39 cellular contexts compared by ENCODE assay signal in genomic region chr13:34512811-34513210, GRCh38.
"Had no signal": no experiment of that assay in that cellular context is flagged by ENCODE, and none has a peak within 500 bp of the region (broad histone marks: within the 10 kb centered on the region; RNA-seq: fewer than 3 reads in every experiment).

No MANE protein-coding gene starts in this region.

- H3K9me3 Mint-ChIP-seq: activated CD4-positive, alpha-beta memory T cell treated with anti-CD3 and anti-CD28 coated beads for 36 hours had no signal

- H3K9me3 ChIP-seq: ascending aorta had no signal

- H3K27me3 Mint-ChIP-seq: activated B cell treated with CpG ODN at 0.5 μM for 24 hours; activated CD4-positive, alpha-beta T cell treated with anti-CD3 and anti-CD28 coated beads, Interleukin-2, amount 10 ng/mL, durations not matched to agents 24 days and 14 days; activated CD8-positive, alpha-beta T cell treated with anti-CD3 and anti-CD28 coated beads for 36 hours; activated naive CD8-positive, alpha-beta T cell treated with anti-CD3 and anti-CD28 coated beads, Interleukin-2, amount 10 ng/mL, durations not matched to agents 7 days and 5 days; activated naive CD8-positive, alpha-beta T cell treated with anti-CD3 and anti-CD28 coated beads, Interleukin-2, amount 50 U/mL, for 24 hours; central memory CD8-positive, alpha-beta T cell had no signal

- H3K27ac ChIP-seq: ascending aorta, cardiac muscle cell, VCaP had no signal

- H3K27me3 ChIP-seq: ascending aorta, cardiac muscle cell had no signal

- FAIRE-seq: bronchial epithelial cell, TTC549 had no signal

- H3K27ac Mint-ChIP-seq: activated B cell treated with CpG ODN at 0.5 μM for 24 hours; activated CD4-positive, alpha-beta memory T cell treated with anti-CD3 and anti-CD28 coated beads for 36 hours; activated CD4-positive, alpha-beta T cell treated with anti-CD3 and anti-CD28 coated beads, Interleukin-2, amount 10 ng/mL, durations not matched to agents 24 days and 14 days; activated CD8-positive, alpha-beta T cell treated with anti-CD3 and anti-CD28 coated beads for 36 hours; activated naive CD4-positive, alpha-beta T cell treated with anti-CD3 and anti-CD28 coated beads for 36 hours; activated naive CD4-positive, alpha-beta T cell treated with anti-CD3 and anti-CD28 coated beads, Interleukin-2, amount 50 U/mL, for 72 hours; activated naive CD8-positive, alpha-beta T cell treated with anti-CD3 and anti-CD28 coated beads, Interleukin-2, amount 10 ng/mL, durations not matched to agents 7 days and 5 days; activated naive CD8-positive, alpha-beta T cell treated with anti-CD3 and anti-CD28 coated beads, Interleukin-2, amount 50 U/mL, for 24 hours; activated T-cell treated with anti-CD3 and anti-CD28 coated beads, Interleukin-2, amount 50 U/mL, for 72 hours; activated T-helper 1 cell treated with anti-CD3 and anti-CD28 coated beads, Interleukin-12 subunit alpha, Interleukin-12 subunit beta, Interleukin-2, Interleukin-4 antibody, amounts not matched to agents 30 ng/mL and 10 ng/mL and 1 ng/mL, durations not matched to agents 14 hours and 24 hours and 36 hours; activated T-helper 17 cell treated with anti-CD3 and anti-CD28 coated beads, Interleukin-2, amount 50 U/mL, for 72 hours; T-helper 1 cell treated with Interleukin-12 subunit alpha and Interleukin-12 subunit beta and Interleukin-4 antibody, amounts not matched to agents 30 μg/mL and 1 μg/mL, for 36 hours; T-helper 2 cell treated with Interferon-gamma antibody and Interleukin-4, amounts not matched to agents 5 μg/mL and 100 μg/mL, for 36 hours had no signal

- H3K4me1 Mint-ChIP-seq: activated B cell treated with CpG ODN at 0.5 μM for 24 hours; activated CD4-positive, alpha-beta T cell treated with anti-CD3 and anti-CD28 coated beads, Interleukin-2, amount 10 ng/mL, durations not matched to agents 24 days and 14 days; activated naive CD8-positive, alpha-beta T cell treated with anti-CD3 and anti-CD28 coated beads, Interleukin-2, amount 10 ng/mL, durations not matched to agents 7 days and 5 days; activated naive CD8-positive, alpha-beta T cell treated with anti-CD3 and anti-CD28 coated beads, Interleukin-2, amount 50 U/mL, for 24 hours; activated T-helper 17 cell treated with anti-CD3 and anti-CD28 coated beads, Interleukin-2, amount 50 U/mL, for 72 hours; brain; central memory CD8-positive, alpha-beta T cell had no signal

- ATAC-seq: activated CD8-positive, alpha-beta T cell treated with anti-CD3 and anti-CD28 coated beads for 36 hours; activated naive CD4-positive, alpha-beta T cell treated with anti-CD3 and anti-CD28 coated beads, Interleukin-2, amount 50 U/mL, for 72 hours; activated naive CD8-positive, alpha-beta T cell treated with anti-CD3 and anti-CD28 coated beads, Interleukin-2, amount 50 U/mL, for 24 hours; activated T-cell treated with anti-CD3 and anti-CD28 coated beads, Interleukin-2, amount 50 U/mL, for 4 hours; activated T-cell treated with anti-CD3 and anti-CD28 coated beads, Interleukin-2, amount 50 U/mL, for 72 hours; activated T-helper 17 cell treated with anti-CD3 and anti-CD28 coated beads, Interleukin-2, amount 50 U/mL, for 72 hours had no signal

- H3K36me3 Mint-ChIP-seq: activated CD4-positive, alpha-beta memory T cell treated with anti-CD3 and anti-CD28 coated beads for 36 hours; activated naive CD4-positive, alpha-beta T cell treated with anti-CD3 and anti-CD28 coated beads, Interleukin-2, amount 50 U/mL, for 72 hours; activated naive CD8-positive, alpha-beta T cell treated with anti-CD3 and anti-CD28 coated beads, Interleukin-2, amount 10 ng/mL, durations not matched to agents 7 days and 5 days; brain had no signal

- H3K36me3 ChIP-seq: ascending aorta, cardiac muscle cell had no signal

- H3K4me3 ChIP-seq: ascending aorta, cardiac muscle cell had no signal

- H3K4me1 ChIP-seq: ascending aorta had no signal

- DNase-seq: activated B cell treated with CpG ODN at 0.5 μM for 24 hours; activated CD4-positive, alpha-beta memory T cell treated with anti-CD3 and anti-CD28 coated beads for 36 hours; activated CD4-positive, alpha-beta T cell treated with anti-CD3 and anti-CD28 coated beads for 4 hours; activated CD4-positive, alpha-beta T cell treated with anti-CD3 and anti-CD28 coated beads, Interleukin-2, amount 10 ng/mL, durations not matched to agents 24 days and 14 days; activated CD4-positive, alpha-beta T cell treated with anti-CD3 and anti-CD28 coated beads, Interleukin-2, amount 50 U/mL, for 1 hour; activated CD4-positive, alpha-beta T cell treated with anti-CD3 and anti-CD28 coated beads, Interleukin-2, amount 50 U/mL, for 4 hours; activated CD4-positive, CD25-positive, alpha-beta regulatory T cell treated with anti-CD3 and anti-CD28 coated beads, Interleukin-2, amount 50 U/mL, for 72 hours; activated CD8-positive, alpha-beta memory T cell treated with anti-CD3 and anti-CD28 coated beads, Interleukin-2, amount 50 U/mL, for 4 hours; activated CD8-positive, alpha-beta T cell treated with anti-CD3 and anti-CD28 coated beads for 36 hours; activated effector memory CD4-positive, alpha-beta T cell treated with anti-CD3 and anti-CD28 coated beads, Interleukin-2, amount 50 U/mL, for 16 hours; activated gamma-delta T cell treated with Interleukin-2 at 50 U/mL for 16 hours; activated naive CD4-positive, alpha-beta T cell; activated naive CD4-positive, alpha-beta T cell treated with anti-CD3 and anti-CD28 coated beads for 36 hours; activated naive CD4-positive, alpha-beta T cell treated with anti-CD3 and anti-CD28 coated beads, Interleukin-2, amount 50 U/mL, for 16 hours; activated naive CD8-positive, alpha-beta T cell treated with anti-CD3 and anti-CD28 coated beads, Interleukin-2, amount 10 ng/mL, durations not matched to agents 7 days and 5 days; activated naive CD8-positive, alpha-beta T cell treated with anti-CD3 and anti-CD28 coated beads, Interleukin-2, amount 50 U/mL, for 24 hours; activated T-cell treated with anti-CD3 and anti-CD28 coated beads for 4 hours; activated T-cell treated with anti-CD3 and anti-CD28 coated beads, Interleukin-2, amount 50 U/mL, for 1 hour; activated T-cell treated with anti-CD3 and anti-CD28 coated beads, Interleukin-2, amount 50 U/mL, for 4 hours; activated T-cell treated with anti-CD3 and anti-CD28 coated beads, Interleukin-2, amount 50 U/mL, for 72 hours; amygdala; anterior cingulate cortex; caudate nucleus; cerebellar nuclear complex; T-helper 1 cell; T-helper 2 cell; T-helper 9 cell had no signal

- H3K4me3 Mint-ChIP-seq: activated B cell treated with CpG ODN at 0.5 μM for 24 hours; activated CD4-positive, alpha-beta memory T cell treated with anti-CD3 and anti-CD28 coated beads for 36 hours; activated CD4-positive, alpha-beta T cell treated with anti-CD3 and anti-CD28 coated beads, Interleukin-2, amount 10 ng/mL, durations not matched to agents 24 days and 14 days; activated CD8-positive, alpha-beta T cell treated with anti-CD3 and anti-CD28 coated beads for 36 hours; activated naive CD4-positive, alpha-beta T cell treated with anti-CD3 and anti-CD28 coated beads for 36 hours; activated naive CD8-positive, alpha-beta T cell treated with anti-CD3 and anti-CD28 coated beads, Interleukin-2, amount 10 ng/mL, durations not matched to agents 7 days and 5 days; activated naive CD8-positive, alpha-beta T cell treated with anti-CD3 and anti-CD28 coated beads, Interleukin-2, amount 50 U/mL, for 24 hours; activated T-cell treated with anti-CD3 and anti-CD28 coated beads, Interleukin-2, amount 50 U/mL, for 4 hours; activated T-cell treated with anti-CD3 and anti-CD28 coated beads, Interleukin-2, amount 50 U/mL, for 72 hours; activated T-helper 1 cell treated with anti-CD3 and anti-CD28 coated beads, Interleukin-12 subunit alpha, Interleukin-12 subunit beta, Interleukin-2, Interleukin-4 antibody, amounts not matched to agents 30 ng/mL and 10 ng/mL and 1 ng/mL, durations not matched to agents 14 hours and 24 hours and 36 hours; activated T-helper 17 cell treated with anti-CD3 and anti-CD28 coated beads, Interleukin-2, amount 50 U/mL, for 72 hours; brain; central memory CD8-positive, alpha-beta T cell; T-helper 1 cell treated with Interleukin-12 subunit alpha and Interleukin-12 subunit beta and Interleukin-4 antibody, amounts not matched to agents 30 μg/mL and 1 μg/mL, for 36 hours; T-helper 2 cell treated with Interferon-gamma antibody and Interleukin-4, amounts not matched to agents 5 μg/mL and 100 μg/mL, for 36 hours had no signal
